1 cellular context compared by ENCODE assay signal in the genomic region with DNA sequence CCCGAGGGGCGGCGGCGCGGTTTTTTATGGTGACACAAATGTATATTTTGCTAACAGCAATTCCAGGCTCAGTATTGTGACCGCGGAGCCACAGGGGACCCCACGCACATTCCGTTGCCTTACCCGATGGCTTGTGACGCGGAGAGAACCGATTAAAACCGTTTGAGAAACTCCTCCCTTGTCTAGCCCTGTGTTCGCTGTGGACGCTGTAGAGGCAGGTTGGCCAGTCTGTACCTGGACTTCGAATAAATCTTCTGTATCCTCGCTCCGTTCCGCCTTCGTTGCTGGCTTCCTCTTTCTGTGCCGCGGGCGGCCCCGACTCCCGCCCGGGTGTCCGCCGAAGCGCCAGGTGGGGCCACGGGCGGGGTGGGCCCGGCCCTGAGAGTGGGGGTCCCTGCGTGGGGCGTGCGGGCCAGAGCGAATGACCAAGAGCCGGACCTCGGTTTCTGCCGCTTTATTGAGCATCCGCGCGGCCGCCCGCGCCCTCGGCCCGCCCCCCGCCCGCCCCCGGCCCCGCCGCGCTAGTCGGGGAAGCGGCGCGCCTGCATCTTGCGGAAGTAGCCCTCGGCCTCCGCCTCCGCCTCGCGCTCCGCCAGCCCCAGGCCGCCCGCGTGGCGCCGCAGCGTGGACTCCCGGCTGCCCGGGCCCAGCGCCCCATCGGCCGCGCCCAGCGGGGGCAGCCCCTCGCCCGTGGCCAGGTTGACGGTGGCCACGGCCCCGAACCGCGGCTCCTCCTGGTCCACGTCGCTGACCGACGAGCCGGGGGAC.
TF ChIP-seq lines count a peak whose summit lies in the region.

No MANE protein-coding gene starts in this region.

TF ChIP-seq in HepG2, 621 proteins besides CTCF, POLR2A, EP300 and RAD21:
- TF ChIP-seq AGO2 (optimal IDR thresholded peaks at IDR 0.05; ENCODE audit: low read depth, low read length) = peak; percentile 23
- peak; percentile 93 for TF ChIP-seq ZBTB38 (CRISPR knock-in tag; IDR thresholded peaks at IDR 0.05)
- no peak for TF ChIP-seq ZBTB3 (CRISPR knock-in tag; IDR thresholded peaks at IDR 0.05; ENCODE audit: borderline replicate concordance, low read depth)
- TF ChIP-seq, protein P1, sequence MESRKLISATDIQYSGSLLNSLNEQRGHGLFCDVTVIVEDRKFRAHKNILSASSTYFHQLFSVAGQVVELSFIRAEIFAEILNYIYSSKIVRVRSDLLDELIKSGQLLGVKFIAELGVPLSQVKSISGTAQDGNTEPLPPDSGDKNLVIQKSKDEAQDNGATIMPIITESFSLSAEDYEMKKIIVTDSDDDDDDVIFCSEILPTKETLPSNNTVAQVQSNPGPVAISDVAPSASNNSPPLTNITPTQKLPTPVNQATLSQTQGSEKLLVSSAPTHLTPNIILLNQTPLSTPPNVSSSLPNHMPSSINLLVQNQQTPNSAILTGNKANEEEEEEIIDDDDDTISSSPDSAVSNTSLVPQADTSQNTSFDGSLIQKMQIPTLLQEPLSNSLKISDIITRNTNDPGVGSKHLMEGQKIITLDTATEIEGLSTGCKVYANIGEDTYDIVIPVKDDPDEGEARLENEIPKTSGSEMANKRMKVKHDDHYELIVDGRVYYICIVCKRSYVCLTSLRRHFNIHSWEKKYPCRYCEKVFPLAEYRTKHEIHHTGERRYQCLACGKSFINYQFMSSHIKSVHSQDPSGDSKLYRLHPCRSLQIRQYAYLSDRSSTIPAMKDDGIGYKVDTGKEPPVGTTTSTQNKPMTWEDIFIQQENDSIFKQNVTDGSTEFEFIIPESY (CRISPR knock-in tag; IDR thresholded peaks at IDR 0.05) = peak; percentile 83; the same call in 1 of the 2 replicates
- no peak for TF ChIP-seq ZSCAN22 (CRISPR knock-in tag; IDR thresholded peaks at IDR 0.05)
- no peak for TF ChIP-seq NR1H2 (CRISPR knock-in tag; IDR thresholded peaks at IDR 0.05; ENCODE audit: borderline replicate concordance, low read depth)
- TF ChIP-seq ZIK1 (CRISPR knock-in tag; IDR thresholded peaks at IDR 0.05; ENCODE audit: borderline replicate concordance, low read depth) = no peak
- TF ChIP-seq, protein P2, sequence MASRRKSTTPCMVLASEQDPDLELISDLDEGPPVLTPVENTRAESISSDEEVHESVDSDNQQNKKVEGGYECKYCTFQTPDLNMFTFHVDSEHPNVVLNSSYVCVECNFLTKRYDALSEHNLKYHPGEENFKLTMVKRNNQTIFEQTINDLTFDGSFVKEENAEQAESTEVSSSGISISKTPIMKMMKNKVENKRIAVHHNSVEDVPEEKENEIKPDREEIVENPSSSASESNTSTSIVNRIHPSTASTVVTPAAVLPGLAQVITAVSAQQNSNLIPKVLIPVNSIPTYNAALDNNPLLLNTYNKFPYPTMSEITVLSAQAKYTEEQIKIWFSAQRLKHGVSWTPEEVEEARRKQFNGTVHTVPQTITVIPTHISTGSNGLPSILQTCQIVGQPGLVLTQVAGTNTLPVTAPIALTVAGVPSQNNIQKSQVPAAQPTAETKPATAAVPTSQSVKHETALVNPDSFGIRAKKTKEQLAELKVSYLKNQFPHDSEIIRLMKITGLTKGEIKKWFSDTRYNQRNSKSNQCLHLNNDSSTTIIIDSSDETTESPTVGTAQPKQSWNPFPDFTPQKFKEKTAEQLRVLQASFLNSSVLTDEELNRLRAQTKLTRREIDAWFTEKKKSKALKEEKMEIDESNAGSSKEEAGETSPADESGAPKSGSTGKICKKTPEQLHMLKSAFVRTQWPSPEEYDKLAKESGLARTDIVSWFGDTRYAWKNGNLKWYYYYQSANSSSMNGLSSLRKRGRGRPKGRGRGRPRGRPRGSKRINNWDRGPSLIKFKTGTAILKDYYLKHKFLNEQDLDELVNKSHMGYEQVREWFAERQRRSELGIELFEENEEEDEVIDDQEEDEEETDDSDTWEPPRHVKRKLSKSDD (CRISPR knock-in tag; IDR thresholded peaks at IDR 0.05; ENCODE audit: low read depth) = 0 out of 2 replicates have a peak, but pooled peaks have one; percentile 9
- TF ChIP-seq, protein P3, sequence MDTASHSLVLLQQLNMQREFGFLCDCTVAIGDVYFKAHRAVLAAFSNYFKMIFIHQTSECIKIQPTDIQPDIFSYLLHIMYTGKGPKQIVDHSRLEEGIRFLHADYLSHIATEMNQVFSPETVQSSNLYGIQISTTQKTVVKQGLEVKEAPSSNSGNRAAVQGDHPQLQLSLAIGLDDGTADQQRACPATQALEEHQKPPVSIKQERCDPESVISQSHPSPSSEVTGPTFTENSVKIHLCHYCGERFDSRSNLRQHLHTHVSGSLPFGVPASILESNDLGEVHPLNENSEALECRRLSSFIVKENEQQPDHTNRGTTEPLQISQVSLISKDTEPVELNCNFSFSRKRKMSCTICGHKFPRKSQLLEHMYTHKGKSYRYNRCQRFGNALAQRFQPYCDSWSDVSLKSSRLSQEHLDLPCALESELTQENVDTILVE (CRISPR knock-in tag; IDR thresholded peaks at IDR 0.05) = no peak
- TF ChIP-seq ZFX (CRISPR knock-in tag; IDR thresholded peaks at IDR 0.05; ENCODE audit: low read depth) = no peak
- TF ChIP-seq ZNF703 (CRISPR knock-in tag; IDR thresholded peaks at IDR 0.05; ENCODE audit: borderline replicate concordance) = no peak
- TF ChIP-seq SSRP1 (CRISPR knock-in tag; IDR thresholded peaks at IDR 0.05) = 0 out of 2 replicates have a peak, but pooled peaks have one; percentile 62
- TF ChIP-seq ETV5 (CRISPR knock-in tag; IDR thresholded peaks at IDR 0.05; ENCODE audit: borderline replicate concordance) = no peak
- TF ChIP-seq, protein P4, sequence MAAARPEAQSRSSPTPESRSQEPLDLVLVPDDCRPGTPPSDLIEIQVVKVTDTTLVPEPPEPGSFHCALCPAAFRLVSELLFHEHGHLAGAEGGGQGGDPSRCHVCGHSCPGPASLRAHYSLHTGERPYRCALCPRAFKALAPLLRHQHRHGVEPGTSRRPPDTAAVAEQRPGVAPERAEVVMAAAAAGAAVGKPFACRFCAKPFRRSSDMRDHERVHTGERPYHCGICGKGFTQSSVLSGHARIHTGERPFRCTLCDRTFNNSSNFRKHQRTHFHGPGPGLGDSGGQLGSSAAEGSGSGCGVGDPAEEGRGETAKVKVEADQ (CRISPR knock-in tag; IDR thresholded peaks at IDR 0.05; ENCODE audit: borderline replicate concordance) = no peak
- no peak for TF ChIP-seq TRIM24 (CRISPR knock-in tag; IDR thresholded peaks at IDR 0.05)
- TF ChIP-seq HES4 (CRISPR knock-in tag; IDR thresholded peaks at IDR 0.05; ENCODE audit: borderline replicate concordance) = no peak
- TF ChIP-seq HDAC1 (CRISPR knock-in tag; IDR thresholded peaks at IDR 0.05) = no peak
- TF ChIP-seq RBM39 (IDR thresholded peaks at IDR 0.05; ENCODE audit: low read depth, low read length, poor library complexity, severe bottlenecking) = peak; percentile 44
- TF ChIP-seq RBM22 (optimal IDR thresholded peaks at IDR 0.05; ENCODE audit: low read length) = peak; percentile 97
- TF ChIP-seq ZNF572 (CRISPR knock-in tag; IDR thresholded peaks at IDR 0.05) = no peak
- no peak for TF ChIP-seq PRPF4 (IDR thresholded peaks at IDR 0.05; ENCODE audit: low read depth, low read length, poor library complexity, severe bottlenecking)
- TF ChIP-seq SYNCRIP (IDR thresholded peaks at IDR 0.05; ENCODE audit: insufficient read depth, low read depth, low read length) = no peak
- no peak for TF ChIP-seq ZNF790 (CRISPR knock-in tag; IDR thresholded peaks at IDR 0.05; ENCODE audit: borderline replicate concordance)
- peak; percentile 84 for TF ChIP-seq POLR2AphosphoS2 (IDR thresholded peaks at IDR 0.05; ENCODE audit: low read depth, low read length)
- TF ChIP-seq, protein P5, sequence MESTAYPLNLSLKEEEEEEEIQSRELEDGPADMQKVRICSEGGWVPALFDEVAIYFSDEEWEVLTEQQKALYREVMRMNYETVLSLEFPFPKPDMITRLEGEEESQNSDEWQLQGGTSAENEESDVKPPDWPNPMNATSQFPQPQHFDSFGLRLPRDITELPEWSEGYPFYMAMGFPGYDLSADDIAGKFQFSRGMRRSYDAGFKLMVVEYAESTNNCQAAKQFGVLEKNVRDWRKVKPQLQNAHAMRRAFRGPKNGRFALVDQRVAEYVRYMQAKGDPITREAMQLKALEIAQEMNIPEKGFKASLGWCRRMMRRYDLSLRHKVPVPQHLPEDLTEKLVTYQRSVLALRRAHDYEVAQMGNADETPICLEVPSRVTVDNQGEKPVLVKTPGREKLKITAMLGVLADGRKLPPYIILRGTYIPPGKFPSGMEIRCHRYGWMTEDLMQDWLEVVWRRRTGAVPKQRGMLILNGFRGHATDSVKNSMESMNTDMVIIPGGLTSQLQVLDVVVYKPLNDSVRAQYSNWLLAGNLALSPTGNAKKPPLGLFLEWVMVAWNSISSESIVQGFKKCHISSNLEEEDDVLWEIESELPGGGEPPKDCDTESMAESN (CRISPR knock-in tag; conservative IDR thresholded peaks at IDR 0.05) = no peak
- TF ChIP-seq, protein P6, sequence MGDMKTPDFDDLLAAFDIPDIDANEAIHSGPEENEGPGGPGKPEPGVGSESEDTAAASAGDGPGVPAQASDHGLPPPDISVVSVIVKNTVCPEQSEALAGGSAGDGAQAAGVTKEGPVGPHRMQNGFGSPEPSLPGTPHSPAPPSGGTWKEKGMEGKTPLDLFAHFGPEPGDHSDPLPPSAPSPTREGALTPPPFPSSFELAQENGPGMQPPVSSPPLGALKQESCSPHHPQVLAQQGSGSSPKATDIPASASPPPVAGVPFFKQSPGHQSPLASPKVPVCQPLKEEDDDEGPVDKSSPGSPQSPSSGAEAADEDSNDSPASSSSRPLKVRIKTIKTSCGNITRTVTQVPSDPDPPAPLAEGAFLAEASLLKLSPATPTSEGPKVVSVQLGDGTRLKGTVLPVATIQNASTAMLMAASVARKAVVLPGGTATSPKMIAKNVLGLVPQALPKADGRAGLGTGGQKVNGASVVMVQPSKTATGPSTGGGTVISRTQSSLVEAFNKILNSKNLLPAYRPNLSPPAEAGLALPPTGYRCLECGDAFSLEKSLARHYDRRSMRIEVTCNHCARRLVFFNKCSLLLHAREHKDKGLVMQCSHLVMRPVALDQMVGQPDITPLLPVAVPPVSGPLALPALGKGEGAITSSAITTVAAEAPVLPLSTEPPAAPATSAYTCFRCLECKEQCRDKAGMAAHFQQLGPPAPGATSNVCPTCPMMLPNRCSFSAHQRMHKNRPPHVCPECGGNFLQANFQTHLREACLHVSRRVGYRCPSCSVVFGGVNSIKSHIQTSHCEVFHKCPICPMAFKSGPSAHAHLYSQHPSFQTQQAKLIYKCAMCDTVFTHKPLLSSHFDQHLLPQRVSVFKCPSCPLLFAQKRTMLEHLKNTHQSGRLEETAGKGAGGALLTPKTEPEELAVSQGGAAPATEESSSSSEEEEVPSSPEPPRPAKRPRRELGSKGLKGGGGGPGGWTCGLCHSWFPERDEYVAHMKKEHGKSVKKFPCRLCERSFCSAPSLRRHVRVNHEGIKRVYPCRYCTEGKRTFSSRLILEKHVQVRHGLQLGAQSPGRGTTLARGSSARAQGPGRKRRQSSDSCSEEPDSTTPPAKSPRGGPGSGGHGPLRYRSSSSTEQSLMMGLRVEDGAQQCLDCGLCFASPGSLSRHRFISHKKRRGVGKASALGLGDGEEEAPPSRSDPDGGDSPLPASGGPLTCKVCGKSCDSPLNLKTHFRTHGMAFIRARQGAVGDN (CRISPR knock-in tag; IDR thresholded peaks at IDR 0.05) = 0 out of 2 replicates have a peak, but pooled peaks have one; percentile 6
